8 cellular contexts compared by ENCODE assay signal in the genomic region with DNA sequence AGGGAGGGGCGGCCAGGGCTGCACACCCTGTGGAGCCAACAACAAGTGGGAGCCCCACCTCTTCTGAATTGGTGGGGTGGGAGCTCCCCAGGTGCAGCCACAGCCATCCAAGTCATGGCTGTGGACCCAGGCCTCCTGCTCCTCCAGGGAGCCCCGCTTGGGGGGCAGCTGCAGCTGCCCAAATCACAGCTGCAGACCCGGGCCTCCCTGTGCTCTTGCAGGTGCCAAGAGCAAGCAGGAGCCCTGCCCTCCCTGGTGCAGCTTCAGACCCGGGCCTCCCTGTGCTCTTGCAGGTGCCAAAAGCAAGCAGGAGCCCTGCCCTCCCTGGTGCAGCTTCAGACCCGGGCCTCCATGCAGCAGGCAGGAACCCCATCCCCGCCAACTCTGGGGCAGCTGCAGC.
"Had no signal": no experiment of that assay in that cellular context is flagged by ENCODE, and none has a peak within 500 bp of the region (broad histone marks: within the 10 kb centered on the region; RNA-seq: fewer than 3 reads in every experiment).

No MANE protein-coding gene starts in this region.

- ATAC-seq: HCT116 had no signal

- H3K27ac ChIP-seq: GM23248 had no signal

- DNase-seq: GM23248, GOT3, H7, HFFc6, KBM-7 had no signal

- H3K36me3 ChIP-seq: HAP-1 had no signal

- H3K4me3 Mint-ChIP-seq: HFFc6, IgD-negative memory B cell had no signal

- H2AFZ ChIP-seq: GM23248 had no signal

- H3K9me3 Mint-ChIP-seq: HFFc6, IgD-negative memory B cell had no signal

- H3K36me3 Mint-ChIP-seq: IgD-negative memory B cell had no signal

- H3K4me3 ChIP-seq: GM23248, HAP-1 had no signal

- H3K9ac ChIP-seq: GM23248 had no signal

- H3K4me1 Mint-ChIP-seq: IgD-negative memory B cell had no signal

- H3K27ac Mint-ChIP-seq: HFFc6, IgD-negative memory B cell had no signal
